ENCODE assay signal across 8 cellular contexts in genomic region chr7:44796504-44797328, GRCh38. TPM values are rescaled to one million over a fixed set of nuclear protein-coding genes. Genes with fewer than 3 reads are reported as not detected.
A peak's percentile ranks its signal among the peaks of the same experiment; 100 is the strongest.
DNase-seq lines count a peak whose midpoint lies in the region; ATAC-seq and TF ChIP-seq lines count a peak whose summit lies in the region.

TSS of gene PPIA (plus strand) at chr7:44796681. CDS start at chr7:44796725, 44 bp downstream.

- H3K9me3 ChIP-seq in SU-DHL-6 (ENCODE audit: insufficient read depth, low read length) (no peaks in the 10 kb centered on the region), thoracic aorta (no peaks in the 10 kb centered on the region)

- POLR2A ChIA-PET in activated naive CD8-positive, alpha-beta T cell treated with anti-CD3 and anti-CD28 coated beads, Interleukin-2, amount 10 ng/mL, durations not matched to agents 7 days and 5 days (lab: Charles Lee): interaction anchor here (0.6 to 4.1 kb wide), 16 partner anchors 9 to 215 kb away, joined by 3 to 38 read pairs (median 4); partner anchors contain the start of genes H2AZ2, OGDH, PURB and TMED4

- peaks cover 26% of the 10 kb centered on the region for H3K4me1 Mint-ChIP-seq in activated naive CD8-positive, alpha-beta T cell treated with anti-CD3 and anti-CD28 coated beads, Interleukin-2, amount 10 ng/mL, durations not matched to agents 7 days and 5 days
- H3K4me1 Mint-ChIP-seq in osteocyte (ENCODE audit: unreplicated experiment): peaks cover 45% of the 10 kb centered on the region

- H4K20me1 ChIP-seq in SU-DHL-6 (ENCODE audit: low read depth, low read length): peaks cover 33% of the 10 kb centered on the region

- H3K27ac ChIP-seq in SU-DHL-6 (ENCODE audit: low read depth, low read length): peak within 1 kb of the TSS; percentile 84
- H3K27ac ChIP-seq in thoracic aorta: peak within 1 kb of the TSS; percentile 99 to 100

- no peaks in the 10 kb centered on the region for H3K9me3 Mint-ChIP-seq in activated naive CD8-positive, alpha-beta T cell treated with anti-CD3 and anti-CD28 coated beads, Interleukin-2, amount 10 ng/mL, durations not matched to agents 7 days and 5 days
- H3K9me3 Mint-ChIP-seq in osteocyte (ENCODE audit: unreplicated experiment): no peaks in the 10 kb centered on the region

- ATAC-seq in HG02678 (IDR thresholded peaks at IDR 0.05; ENCODE audit: unreplicated experiment) (peak; percentile 87), thoracic aorta (ENCODE audit: insufficient number of reproducible peaks, low FRiP score, low read depth) (peak; percentile 92)
- peak; percentile 90 for ATAC-seq in activated naive CD8-positive, alpha-beta T cell treated with anti-CD3 and anti-CD28 coated beads, Interleukin-2, amount 10 ng/mL, durations not matched to agents 7 days and 5 days (ENCODE audit: low read depth)

- no peaks in the 10 kb centered on the region for H3K27me3 Mint-ChIP-seq in activated naive CD8-positive, alpha-beta T cell treated with anti-CD3 and anti-CD28 coated beads, Interleukin-2, amount 10 ng/mL, durations not matched to agents 7 days and 5 days
- no peaks in the 10 kb centered on the region for H3K27me3 Mint-ChIP-seq in osteocyte (ENCODE audit: unreplicated experiment)

- H3K4me3 ChIP-seq in GM12864 (ENCODE audit: low read depth, low read length): peak within 1 kb of the TSS; percentile 69
- peak within 1 kb of the TSS; percentile 77 for H3K4me3 ChIP-seq in SU-DHL-6 (ENCODE audit: insufficient read depth, low read length, poor library complexity, severe bottlenecking)
- H3K4me3 ChIP-seq in thoracic aorta: peak within 1 kb of the TSS; percentile 99

- H3K4me1 ChIP-seq in thoracic aorta (ENCODE audit: control insufficient read depth in 1 of 2, low read depth in 2 of 2): peaks cover 16 to 28% of the 10 kb centered on the region in 2 donors

- H3K27ac Mint-ChIP-seq in activated naive CD8-positive, alpha-beta T cell treated with anti-CD3 and anti-CD28 coated beads, Interleukin-2, amount 10 ng/mL, durations not matched to agents 7 days and 5 days: peak within 1 kb of the TSS; percentile 96
- H3K27ac Mint-ChIP-seq in osteocyte (ENCODE audit: unreplicated experiment): peak within 1 kb of the TSS; percentile 92

- H3K4me2 ChIP-seq in SU-DHL-6 (ENCODE audit: low read depth, low read length, poor library complexity, severe bottlenecking): peak within 1 kb of the TSS; percentile 83

- intact Hi-C loops in head of caudate nucleus (cut with DNase I): loop anchor here (2.0 kb wide), 3 partner anchors 48 to 214 kb away; partner anchors contain the start of genes H2AZ2, TMED4 and ZMIZ2

- H2AFZ ChIP-seq in SU-DHL-6 (ENCODE audit: low read depth, low read length, severe bottlenecking): peak within 1 kb of the TSS; percentile 61

- peak within 1 kb of the TSS; percentile 98 for H3K4me3 Mint-ChIP-seq in activated naive CD8-positive, alpha-beta T cell treated with anti-CD3 and anti-CD28 coated beads, Interleukin-2, amount 10 ng/mL, durations not matched to agents 7 days and 5 days
- H3K4me3 Mint-ChIP-seq in osteocyte (ENCODE audit: unreplicated experiment): peak within 1 kb of the TSS; percentile 91

- no peaks in the 10 kb centered on the region for H3K27me3 ChIP-seq in SU-DHL-6 (ENCODE audit: low read length)
- no peaks in the 10 kb centered on the region for H3K27me3 ChIP-seq in thoracic aorta (replicated peaks; ENCODE audit: insufficient read depth)

- peaks cover 30% of the 10 kb centered on the region for H3K36me3 Mint-ChIP-seq in activated naive CD8-positive, alpha-beta T cell treated with anti-CD3 and anti-CD28 coated beads, Interleukin-2, amount 10 ng/mL, durations not matched to agents 7 days and 5 days
- peaks cover 25% of the 10 kb centered on the region for H3K36me3 Mint-ChIP-seq in osteocyte (ENCODE audit: unreplicated experiment)

- peaks cover 58% of the 10 kb centered on the region for H3F3A ChIP-seq in SU-DHL-6 (ENCODE audit: insufficient read depth)

- no peak for TF ChIP-seq CTCF in GM12864 (IDR thresholded peaks at IDR 0.05; ENCODE audit: low read depth, low read length, missing control alignments)
- no peak for TF ChIP-seq CTCF in SU-DHL-6 (IDR thresholded peaks at IDR 0.05; ENCODE audit: insufficient read depth, low read length, poor library complexity, severe bottlenecking)
- TF ChIP-seq CTCF in osteocyte (IDR thresholded peaks at IDR 0.05): no peak
- no peak for TF ChIP-seq CTCF in thoracic aorta (IDR thresholded peaks at IDR 0.05)

- H3K36me3 ChIP-seq in SU-DHL-6 (ENCODE audit: low read length) (peaks cover 36% of the 10 kb centered on the region), thoracic aorta (peaks cover 18% of the 10 kb centered on the region)

- H3K9me2 ChIP-seq in SU-DHL-6 (replicated peaks; ENCODE audit: insufficient read depth, low read length): no peaks in the 10 kb centered on the region

- H3K79me2 ChIP-seq in SU-DHL-6 (ENCODE audit: insufficient read depth, low read length): peaks cover 52% of the 10 kb centered on the region

- H3K9ac ChIP-seq in SU-DHL-6 (ENCODE audit: low read length): peak within 1 kb of the TSS; percentile 90

- DNase-seq in GM12864 (ENCODE audit: low read depth): peak; percentile 96
- peak; percentile 98 to 99 (median 99) for DNase-seq in NCI-H1417 (lab: John Stamatoyannopoulos, UW)
- peak; percentile 98 for DNase-seq in activated naive CD8-positive, alpha-beta T cell treated with anti-CD3 and anti-CD28 coated beads, Interleukin-2, amount 10 ng/mL, durations not matched to agents 7 days and 5 days
- peak; percentile 96 to 99 (median 98) for DNase-seq in head of caudate nucleus
- DNase-seq in osteocyte (ENCODE audit: extremely low spot score, unreplicated experiment): peak; percentile 99
- peak; percentile 95 for DNase-seq in thoracic aorta (ENCODE audit: low spot score)

RNA-seq across cellular contexts. Expression of gene PPIA, which starts in this region (rescaled TPM):
- total RNA-seq in activated naive CD8-positive, alpha-beta T cell treated with anti-CD3 and anti-CD28 coated beads, Interleukin-2, amount 10 ng/mL, durations not matched to agents 7 days and 5 days: 1,000 to 10,000 TPM; 1,658 to 1,692 TPM
- total RNA-seq in osteocyte (1,265 and 1,344 TPM in 2 replicates), thoracic aorta (1,000 to 10,000 TPM; 1,002 to 1,065 TPM)

Comparison
In these comparisons a context has a peak if more than half of its experiments do, and no peak if none do; other contexts are left out.
1. Peak in every context shown above with its lines: DNase-seq, ATAC-seq, H3K4me3 ChIP-seq and H3K27ac ChIP-seq.